ENCODE assay signal across 1 cellular context in genomic region chr6:139625081-139625939, GRCh38.
TF ChIP-seq lines count a peak whose summit lies in the region.

No MANE protein-coding gene starts in this region.

TF ChIP-seq in HepG2, 621 proteins besides CTCF, POLR2A, EP300 and RAD21:
- no peak for TF ChIP-seq SOX6 (IDR thresholded peaks at IDR 0.05)
- no peak for TF ChIP-seq SOX6 (CRISPR knock-in tag; IDR thresholded peaks at IDR 0.05)
- no peak for TF ChIP-seq ZNF567 (CRISPR knock-in tag; IDR thresholded peaks at IDR 0.05; ENCODE audit: borderline replicate concordance)
- TF ChIP-seq, protein P1, sequence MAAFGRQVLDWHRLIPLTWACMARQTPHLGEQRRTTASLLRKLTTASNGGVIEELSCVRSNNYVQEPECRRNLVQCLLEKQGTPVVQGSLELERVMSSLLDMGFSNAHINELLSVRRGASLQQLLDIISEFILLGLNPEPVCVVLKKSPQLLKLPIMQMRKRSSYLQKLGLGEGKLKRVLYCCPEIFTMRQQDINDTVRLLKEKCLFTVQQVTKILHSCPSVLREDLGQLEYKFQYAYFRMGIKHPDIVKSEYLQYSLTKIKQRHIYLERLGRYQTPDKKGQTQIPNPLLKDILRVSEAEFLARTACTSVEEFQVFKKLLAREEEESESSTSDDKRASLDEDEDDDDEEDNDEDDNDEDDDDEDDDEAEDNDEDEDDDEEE (CRISPR knock-in tag; IDR thresholded peaks at IDR 0.05): no peak
- no peak for TF ChIP-seq ZNF512 (CRISPR knock-in tag; IDR thresholded peaks at IDR 0.05)
- no peak for TF ChIP-seq FOSL2 (CRISPR knock-in tag; IDR thresholded peaks at IDR 0.05)
- TF ChIP-seq, protein P2, sequence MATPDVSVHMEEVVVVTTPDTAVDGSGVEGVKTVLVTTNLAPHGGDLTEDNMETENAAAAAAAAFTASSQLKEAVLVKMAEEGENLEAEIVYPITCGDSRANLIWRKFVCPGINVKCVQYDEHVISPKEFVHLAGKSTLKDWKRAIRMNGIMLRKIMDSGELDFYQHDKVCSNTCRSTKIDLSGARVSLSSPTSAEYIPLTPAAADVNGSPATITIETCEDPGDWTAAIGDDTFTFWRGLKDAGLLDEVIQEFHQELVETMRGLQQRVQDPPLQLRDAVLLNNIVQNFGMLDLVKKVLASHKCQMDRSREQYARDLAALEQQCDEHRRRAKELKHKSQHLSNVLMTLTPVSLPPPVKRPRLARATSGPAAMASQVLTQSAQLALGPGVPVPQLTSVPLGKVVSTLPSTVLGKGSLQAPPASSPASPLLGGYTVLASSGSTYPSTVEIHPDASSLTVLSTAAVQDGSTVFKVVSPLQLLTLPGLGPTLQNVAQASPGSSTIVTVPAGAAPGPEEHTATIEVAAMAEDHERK (CRISPR knock-in tag; IDR thresholded peaks at IDR 0.05; ENCODE audit: low read depth): no peak
- TF ChIP-seq ARNT2 (CRISPR knock-in tag; IDR thresholded peaks at IDR 0.05; ENCODE audit: low read depth): no peak
- TF ChIP-seq HNF4A (CRISPR knock-in tag; IDR thresholded peaks at IDR 0.05): no peak
- no peak for TF ChIP-seq ZNF883 (CRISPR knock-in tag; IDR thresholded peaks at IDR 0.05; ENCODE audit: not compliant biosample characterization)
- TF ChIP-seq ZIK1 (CRISPR knock-in tag; IDR thresholded peaks at IDR 0.05; ENCODE audit: borderline replicate concordance, low read depth): no peak
- TF ChIP-seq RFX3 (CRISPR knock-in tag; IDR thresholded peaks at IDR 0.05): no peak
- no peak for TF ChIP-seq ZNF678 (CRISPR knock-in tag; IDR thresholded peaks at IDR 0.05)
- no peak for TF ChIP-seq ZBTB8A (CRISPR knock-in tag; IDR thresholded peaks at IDR 0.05; ENCODE audit: borderline replicate concordance, low read depth)
- TF ChIP-seq, protein P3, sequence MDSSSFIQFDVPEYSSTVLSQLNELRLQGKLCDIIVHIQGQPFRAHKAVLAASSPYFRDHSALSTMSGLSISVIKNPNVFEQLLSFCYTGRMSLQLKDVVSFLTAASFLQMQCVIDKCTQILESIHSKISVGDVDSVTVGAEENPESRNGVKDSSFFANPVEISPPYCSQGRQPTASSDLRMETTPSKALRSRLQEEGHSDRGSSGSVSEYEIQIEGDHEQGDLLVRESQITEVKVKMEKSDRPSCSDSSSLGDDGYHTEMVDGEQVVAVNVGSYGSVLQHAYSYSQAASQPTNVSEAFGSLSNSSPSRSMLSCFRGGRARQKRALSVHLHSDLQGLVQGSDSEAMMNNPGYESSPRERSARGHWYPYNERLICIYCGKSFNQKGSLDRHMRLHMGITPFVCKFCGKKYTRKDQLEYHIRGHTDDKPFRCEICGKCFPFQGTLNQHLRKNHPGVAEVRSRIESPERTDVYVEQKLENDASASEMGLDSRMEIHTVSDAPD (CRISPR knock-in tag; IDR thresholded peaks at IDR 0.05): no peak
- no peak for TF ChIP-seq NCOA5 (CRISPR knock-in tag; IDR thresholded peaks at IDR 0.05)
- TF ChIP-seq HDAC2 (CRISPR knock-in tag; IDR thresholded peaks at IDR 0.05): no peak
- TF ChIP-seq HHEX (CRISPR knock-in tag; IDR thresholded peaks at IDR 0.05): no peak
